33 cellular contexts compared by ENCODE assay signal in genomic region chr5:178872302-178872701, GRCh38. TPM values are rescaled to one million over a fixed set of nuclear protein-coding genes. Genes with fewer than 3 reads are reported as not detected.
"Had no signal": no experiment of that assay in that cellular context is flagged by ENCODE, and none has a peak within 500 bp of the region (broad histone marks: within the 10 kb centered on the region; RNA-seq: fewer than 3 reads in every experiment).

No MANE protein-coding gene starts in this region.

- ATAC-seq: activated CD4-positive, alpha-beta T cell treated with anti-CD3 and anti-CD28 coated beads for 36 hours; activated CD4-positive, CD25-positive, alpha-beta regulatory T cell treated with anti-CD3 and anti-CD28 coated beads, Interleukin-2, amount 50 U/mL, for 24 hours; body of pancreas; PC-3 had no signal

- H3K4me1 ChIP-seq: adrenal gland, body of pancreas, breast epithelium, Peyer's patch, SJSA1 had no signal

- H3K4me3 Mint-ChIP-seq: activated CD4-positive, alpha-beta memory T cell treated with anti-CD3 and anti-CD28 coated beads for 36 hours; activated CD4-positive, alpha-beta T cell treated with anti-CD3 and anti-CD28 coated beads for 36 hours; activated naive CD8-positive, alpha-beta T cell treated with anti-CD3 and anti-CD28 coated beads, Interleukin-2, amount 10 ng/mL, durations not matched to agents 7 days and 5 days; T-helper 1 cell treated with Interleukin-12 subunit alpha and Interleukin-12 subunit beta and Interleukin-4 antibody, amounts not matched to agents 30 μg/mL and 1 μg/mL, for 36 hours; T-helper 2 cell treated with Interferon-gamma antibody and Interleukin-4, amounts not matched to agents 5 μg/mL and 100 μg/mL, for 36 hours had no signal

- H3K27me3 ChIP-seq: adrenal gland, body of pancreas, breast epithelium, MG63, Peyer's patch, SJSA1 had no signal

- H3K4me1 Mint-ChIP-seq: activated naive CD8-positive, alpha-beta T cell treated with anti-CD3 and anti-CD28 coated beads, Interleukin-2, amount 10 ng/mL, durations not matched to agents 7 days and 5 days had no signal

- H3K9me3 ChIP-seq: SK-N-SH had no signal

- H3K9ac ChIP-seq: SK-N-SH had no signal

- H3K27ac Mint-ChIP-seq: activated CD4-positive, alpha-beta memory T cell treated with anti-CD3 and anti-CD28 coated beads for 36 hours; activated CD4-positive, alpha-beta T cell treated with anti-CD3 and anti-CD28 coated beads for 36 hours; activated naive CD8-positive, alpha-beta T cell treated with anti-CD3 and anti-CD28 coated beads, Interleukin-2, amount 10 ng/mL, durations not matched to agents 7 days and 5 days; T-helper 1 cell treated with Interleukin-12 subunit alpha and Interleukin-12 subunit beta and Interleukin-4 antibody, amounts not matched to agents 30 μg/mL and 1 μg/mL, for 36 hours; T-helper 2 cell treated with Interferon-gamma antibody and Interleukin-4, amounts not matched to agents 5 μg/mL and 100 μg/mL, for 36 hours had no signal

- DNase-seq: activated CD4-positive, alpha-beta memory T cell treated with anti-CD3 and anti-CD28 coated beads for 36 hours; activated CD4-positive, alpha-beta T cell treated with anti-CD3 and anti-CD28 coated beads for 36 hours; activated CD4-positive, alpha-beta T cell treated with anti-CD3 and anti-CD28 coated beads, Interleukin-2, amount 50 U/mL, for 1 hour; activated CD8-positive, alpha-beta memory T cell treated with anti-CD3 and anti-CD28 coated beads, Interleukin-2, amount 50 U/mL, for 4 hours; activated effector memory CD4-positive, alpha-beta T cell treated with Interleukin-2 at 50 U/mL for 16 hours; activated naive CD4-positive, alpha-beta T cell treated with anti-CD3 and anti-CD28 coated beads, Interleukin-2, amount 50 U/mL, for 16 hours; activated naive CD8-positive, alpha-beta T cell treated with anti-CD3 and anti-CD28 coated beads, Interleukin-2, amount 10 ng/mL, durations not matched to agents 7 days and 5 days; activated T-cell treated with anti-CD3 and anti-CD28 coated beads for 4 hours; activated T-cell treated with anti-CD3 and anti-CD28 coated beads, Interleukin-2, amount 50 U/mL, for 48 hours; adrenal gland; body of pancreas; Kasumi-1; MG63; NCI-H1048; NCI-H1105 treated with DMSO at 0.1 percent for 48 hours; NCI-H1436; NCI-H1694; NCI-H1930; NCI-H2081 treated with DMSO at 0.1 percent for 48 hours; NCI-H226; NCI-H524 treated with DMSO at 0.1 percent for 48 hours; NCI-H748 treated with DMSO at 0.1 percent for 48 hours; NK-92 treated with Interleukin-12 subunit alpha and Interleukin-12 subunit beta, amount 100 ng/mL, for 24 hours; PC-3; Peyer's patch; RPMI8226; SHP77 treated with DMSO at 0.1 percent for 48 hours; SK-N-SH had no signal

- H3K27ac ChIP-seq: adrenal gland, body of pancreas, breast epithelium, Peyer's patch, SJSA1 had no signal

- H3K27me3 Mint-ChIP-seq: activated CD4-positive, alpha-beta memory T cell treated with anti-CD3 and anti-CD28 coated beads for 36 hours; activated CD4-positive, alpha-beta T cell treated with anti-CD3 and anti-CD28 coated beads for 36 hours; activated naive CD8-positive, alpha-beta T cell treated with anti-CD3 and anti-CD28 coated beads, Interleukin-2, amount 10 ng/mL, durations not matched to agents 7 days and 5 days had no signal

- H3K4me3 ChIP-seq: adrenal gland, body of pancreas, breast epithelium, MG63, Peyer's patch, SJSA1 had no signal

- H3K4me2 ChIP-seq: SK-N-SH had no signal

RNA-seq across cellular contexts. Expression of gene ZFP2, which starts 23.4 kb away (rescaled TPM):
- total RNA-seq: SJSA1 had no signal
